In genomic region chr1:163068716-163069115, GRCh38 we compare ENCODE assay signal across 10 cellular contexts. TPM values are rescaled to one million over a fixed set of nuclear protein-coding genes. Genes with fewer than 3 reads are reported as not detected.
DNase-seq lines count a peak whose midpoint lies in the region; ATAC-seq and TF ChIP-seq lines count a peak whose summit lies in the region.
"Had no signal": no experiment of that assay in that cellular context is flagged by ENCODE, and none has a peak within 500 bp of the region (broad histone marks: within the 10 kb centered on the region; RNA-seq: fewer than 3 reads in every experiment).

No MANE protein-coding gene starts in this region.

- TF ChIP-seq CTCF in brain (conservative IDR thresholded peaks at IDR 0.05): no peak

- H3K27me3 ChIP-seq in iPS-20b (ENCODE audit: insufficient read depth, low read length) (no peaks in the 10 kb centered on the region), skeletal muscle satellite cell (ENCODE audit: control insufficient read depth, insufficient read depth, low read length) (no peaks in the 10 kb centered on the region)

- H3K27me3 Mint-ChIP-seq in brain: peaks cover 15% of the 10 kb centered on the region

- DNase-seq in HCEC 1CT (peak; percentile 56), NCI-H524 (lab: John Stamatoyannopoulos, UW) (no peak), NCI-H1436 (lab: John Stamatoyannopoulos, UW) (no peak)
- DNase-seq in activated naive CD4-positive, alpha-beta T cell (lab: John Stamatoyannopoulos, UW): no peak
- DNase-seq: activated T-cell treated with anti-CD3 and anti-CD28 coated beads, Interleukin-2, amount 50 U/mL, for 1 hour; NCI-H1417 had no signal

- H3K4me1 ChIP-seq in iPS-20b (ENCODE audit: insufficient read depth, low read length) (peaks cover 12% of the 10 kb centered on the region; the same call in 1 of the 2 replicates), skeletal muscle satellite cell (ENCODE audit: control insufficient read depth, insufficient read depth, low read length) (peaks cover 24% of the 10 kb centered on the region)

- H3K4me3 ChIP-seq in iPS-20b (ENCODE audit: low read length) (peak overlapping the region; percentile 46), skeletal muscle satellite cell (ENCODE audit: low read length) (peak overlapping the region; percentile 66)

- H3K4me1 Mint-ChIP-seq in brain: peaks cover 33% of the 10 kb centered on the region

- H3K9me3 Mint-ChIP-seq in brain: no peaks in the 10 kb centered on the region

- H3K27ac ChIP-seq in iPS-20b (ENCODE audit: low read length): no peak overlapping the region

- H3K4me2 ChIP-seq in skeletal muscle satellite cell (ENCODE audit: low read length): peak overlapping the region; percentile 82

- H3K36me3 ChIP-seq in iPS-20b (ENCODE audit: insufficient read depth, low read depth, low read length) (no peaks in the 10 kb centered on the region), skeletal muscle satellite cell (ENCODE audit: insufficient read depth, low read length) (peaks cover 28% of the 10 kb centered on the region)

- H3K9ac ChIP-seq in iPS-20b (ENCODE audit: low read depth, low read length): no peak overlapping the region; the same call in 1 of the 2 replicates
- H3K9ac ChIP-seq in skeletal muscle satellite cell (ENCODE audit: low read depth, low read length): peak overlapping the region; percentile 85

- no peak for ATAC-seq in GM21786 (IDR thresholded peaks at IDR 0.05; ENCODE audit: unreplicated experiment)

- H3K9me3 ChIP-seq in iPS-20b (ENCODE audit: insufficient read depth, low read depth, low read length): no peaks in the 10 kb centered on the region
- H3K9me3 ChIP-seq in skeletal muscle satellite cell (replicated peaks; ENCODE audit: low read length): no peaks in the 10 kb centered on the region

- H3K4me3 Mint-ChIP-seq in brain: peak overlapping the region; percentile 81 to 89 (median 84)

- peak overlapping the region; percentile 22 to 80 (median 46) for H3K27ac Mint-ChIP-seq in brain

- H3K36me3 Mint-ChIP-seq in brain: no peaks in the 10 kb centered on the region

RNA-seq across cellular contexts. Expression of gene RGS4, which starts 0.4 kb away (rescaled TPM):
- polyA plus RNA-seq in brain (ENCODE audit: insufficient read depth, low read depth, low replicate concordance): 50.7 TPM
- total RNA-seq in skeletal muscle satellite cell (2012; rRNA removed): 25.3 and 45.0 TPM in 2 replicates
